Comparison of ENCODE assay signal across 16 cellular contexts in the genomic region with DNA sequence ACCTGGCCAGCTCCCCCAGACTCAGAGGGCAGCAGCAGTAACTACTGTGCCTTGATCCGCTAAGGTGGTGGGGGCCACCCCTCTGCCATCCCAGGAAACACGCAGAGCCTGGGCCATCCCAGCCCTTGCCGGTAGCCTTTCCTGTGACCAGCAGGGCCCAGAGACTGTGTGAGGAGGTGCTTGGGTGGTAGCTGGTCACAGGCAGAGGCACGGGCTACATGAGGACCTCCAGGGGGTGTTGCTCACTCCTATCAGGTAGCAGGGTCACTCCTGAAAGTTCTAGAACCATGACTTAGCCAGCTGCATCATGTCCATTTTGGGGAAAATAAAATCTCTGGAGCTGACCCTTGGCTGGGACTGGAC.
"Had no signal": no experiment of that assay in that cellular context is flagged by ENCODE, and none has a peak within 500 bp of the region (broad histone marks: within the 10 kb centered on the region; RNA-seq: fewer than 3 reads in every experiment).

No MANE protein-coding gene starts in this region.

- H3K4me1 ChIP-seq: stomach, transverse colon had no signal

- DNase-seq: effector CD4-positive, alpha-beta T cell; heart left ventricle; hippocampal formation; left colon; mucosa of descending colon; natural killer cell; occipital lobe; small intestine; stimulated activated CD4-positive, alpha-beta T cell treated with anti-CD3 and anti-CD28 coated beads, Interleukin-12 subunit alpha, Interleukin-12 subunit beta, amount 100 ng/mL, for 4 hours; stimulated activated naive CD4-positive, alpha-beta T cell; stomach; substantia nigra; transverse colon had no signal

- H3K27ac ChIP-seq: heart left ventricle, pancreas, stomach, thoracic aorta, transverse colon had no signal

- H3K27me3 ChIP-seq: heart left ventricle, pancreas, stomach, transverse colon had no signal

- H3K4me3 ChIP-seq: heart left ventricle, mucosa of descending colon, pancreas, stomach, thoracic aorta, transverse colon had no signal

- H3K36me3 ChIP-seq: pancreas, thoracic aorta had no signal

- ATAC-seq: left colon, mucosa of descending colon, pancreas, right cardiac atrium had no signal

- H3K9me3 ChIP-seq: heart left ventricle, mucosa of descending colon, pancreas, stomach, thoracic aorta, transverse colon had no signal
